ENCODE assay signal across 14 cellular contexts in genomic region chr18:51727780-51728179, GRCh38.
DNase-seq lines count a peak whose midpoint lies in the region; ATAC-seq lines count a peak whose summit lies in the region.
"Had no signal": no experiment of that assay in that cellular context is flagged by ENCODE, and none has a peak within 500 bp of the region (broad histone marks: within the 10 kb centered on the region; RNA-seq: fewer than 3 reads in every experiment).

No MANE protein-coding gene starts in this region.

- H3K27ac Mint-ChIP-seq in stimulated activated memory B cell treated with anti-CD40 and anti-IgM and Interleukin-4, amounts not matched to agents 10 μg/mL and 1 μg/mL and 100 μg/mL, for 72 hours: peak overlapping the region; percentile 12
- H3K27ac Mint-ChIP-seq: activated CD8-positive, alpha-beta T cell treated with anti-CD3 and anti-CD28 coated beads, Interleukin-2, amount 10 ng/mL, durations not matched to agents 7 days and 5 days; activated naive CD8-positive, alpha-beta T cell; CD4-positive, alpha-beta memory T cell; T-helper 2 cell treated with Interferon-gamma antibody and Interleukin-4, amounts not matched to agents 5 μg/mL and 100 μg/mL, for 36 hours had no signal

- no peak for DNase-seq in T-helper 2 cell
- no peak for DNase-seq in retina
- no peak for DNase-seq in mesenteric fat pad (ENCODE audit: low spot score)
- DNase-seq: activated CD8-positive, alpha-beta T cell treated with anti-CD3 and anti-CD28 coated beads, Interleukin-2, amount 10 ng/mL, durations not matched to agents 7 days and 5 days; CD4-positive, alpha-beta memory T cell; H7; NCI-H2029 treated with DMSO at 0.1 percent for 48 hours; stimulated activated CD4-positive, alpha-beta T cell treated with anti-CD3 and anti-CD28 coated beads, Interleukin-4, amount 100 ng/mL, for 4 hours had no signal

- peaks cover 13% of the 10 kb centered on the region for H3K4me1 Mint-ChIP-seq in stimulated activated memory B cell treated with anti-CD40 and anti-IgM and Interleukin-4, amounts not matched to agents 10 μg/mL and 1 μg/mL and 100 μg/mL, for 72 hours
- H3K4me1 Mint-ChIP-seq: CD4-positive, alpha-beta memory T cell had no signal

- H3K36me3 Mint-ChIP-seq in stimulated activated memory B cell treated with anti-CD40 and anti-IgM and Interleukin-4, amounts not matched to agents 10 μg/mL and 1 μg/mL and 100 μg/mL, for 72 hours: no peaks in the 10 kb centered on the region
- H3K36me3 Mint-ChIP-seq: activated naive CD8-positive, alpha-beta T cell; CD4-positive, alpha-beta memory T cell had no signal

- H3K4me3 Mint-ChIP-seq in stimulated activated memory B cell treated with anti-CD40 and anti-IgM and Interleukin-4, amounts not matched to agents 10 μg/mL and 1 μg/mL and 100 μg/mL, for 72 hours: no peak overlapping the region
- H3K4me3 Mint-ChIP-seq: activated CD8-positive, alpha-beta T cell treated with anti-CD3 and anti-CD28 coated beads, Interleukin-2, amount 10 ng/mL, durations not matched to agents 7 days and 5 days; activated naive CD8-positive, alpha-beta T cell; CD4-positive, alpha-beta memory T cell; T-helper 2 cell treated with Interferon-gamma antibody and Interleukin-4, amounts not matched to agents 5 μg/mL and 100 μg/mL, for 36 hours had no signal

- H3K9me3 Mint-ChIP-seq in stimulated activated memory B cell treated with anti-CD40 and anti-IgM and Interleukin-4, amounts not matched to agents 10 μg/mL and 1 μg/mL and 100 μg/mL, for 72 hours: no peaks in the 10 kb centered on the region
- H3K9me3 Mint-ChIP-seq: T-helper 2 cell treated with Interferon-gamma antibody and Interleukin-4, amounts not matched to agents 5 μg/mL and 100 μg/mL, for 36 hours had no signal

- peaks cover 13% of the 10 kb centered on the region for H3K27me3 Mint-ChIP-seq in stimulated activated memory B cell treated with anti-CD40 and anti-IgM and Interleukin-4, amounts not matched to agents 10 μg/mL and 1 μg/mL and 100 μg/mL, for 72 hours

- peak; percentile 53 for ATAC-seq in GM19023 (IDR thresholded peaks at IDR 0.05; ENCODE audit: unreplicated experiment)
- ATAC-seq in GM21786 (IDR thresholded peaks at IDR 0.05; ENCODE audit: unreplicated experiment): peak; percentile 54
- peak; percentile 56 for ATAC-seq in HG03175 (IDR thresholded peaks at IDR 0.05; ENCODE audit: unreplicated experiment)
- peak; percentile 70 for ATAC-seq in stimulated activated memory B cell treated with anti-CD40 and anti-IgM and Interleukin-4, amounts not matched to agents 10 μg/mL and 1 μg/mL and 100 μg/mL, for 72 hours
- ATAC-seq: activated CD8-positive, alpha-beta T cell treated with anti-CD3 and anti-CD28 coated beads, Interleukin-2, amount 10 ng/mL, durations not matched to agents 7 days and 5 days had no signal
